ENCODE assay signal across 8 cellular contexts in genomic region chr11:34050536-34050935, GRCh38. TPM values are rescaled to one million over a fixed set of nuclear protein-coding genes. Genes with fewer than 3 reads are reported as not detected.
DNase-seq lines count a peak whose midpoint lies in the region; ATAC-seq, FAIRE-seq and TF ChIP-seq lines count a peak whose summit lies in the region.

No MANE protein-coding gene starts in this region.

- H2BK5ac ChIP-seq in IMR-90 (ENCODE audit: low read depth, low read length, poor library complexity, severe bottlenecking): peak overlapping the region; percentile 48

- BruUV-seq in IMR-90 (replicated peaks; lab: Mats Ljungman, UMichigan): no TSS peak

- in situ Hi-C loops in IMR-90 (cut with MboI; ENCODE audit: low sequenced_read_pairs): no loop called here

- peak overlapping the region; percentile 94 for H4K8ac ChIP-seq in IMR-90 (ENCODE audit: low read depth in 2 of 2, low read length in 2 of 2)

- no peak for TF ChIP-seq POLR2A in IMR-90 (IDR thresholded peaks at IDR 0.05; ENCODE audit: low read depth, low read length)

- no peak overlapping the region for H4K91ac ChIP-seq in IMR-90 (ENCODE audit: insufficient read depth, low read depth, low read length)

- no peak for TF ChIP-seq RAD21 in IMR-90 (IDR thresholded peaks at IDR 0.05; ENCODE audit: low read length)

- no peak overlapping the region for H2AK5ac ChIP-seq in IMR-90 (ENCODE audit: low read depth, low read length)

- peak overlapping the region; percentile 99 for H3K27ac ChIP-seq in IMR-90 (ENCODE audit: insufficient read depth, low read length)
- no peak overlapping the region for H3K27ac ChIP-seq in aorta (ENCODE audit: low read depth in 1 of 2, low read length in 2 of 2)

- no peak overlapping the region for H2BK20ac ChIP-seq in IMR-90 (ENCODE audit: low read depth, low read length)

- H3K4me3 ChIP-seq in AG09309 (ENCODE audit: control insufficient read depth, low read depth, low read length): peak overlapping the region; percentile 96
- H3K4me3 ChIP-seq in IMR-90 (ENCODE audit: insufficient read depth, low read depth, low read length): peak overlapping the region; percentile 67; the same call in 1 of the 2 replicates
- H3K4me3 ChIP-seq in bronchial epithelial cell (ENCODE audit: low read depth, low read length): peak overlapping the region; percentile 85
- peak overlapping the region in 1 of 2 donors; percentile 89 for H3K4me3 ChIP-seq in aorta (ENCODE audit: low read length in 2 of 2)

- peak overlapping the region; percentile 81; the same call in 1 of the 2 replicates for H3K4ac ChIP-seq in IMR-90 (ENCODE audit: low read depth, low read length)

- H3K9ac ChIP-seq in IMR-90 (ENCODE audit: low read depth, low read length): peak overlapping the region; percentile 82; the same call in 1 of the 2 replicates

- peak overlapping the region; percentile 75 for H3K4me2 ChIP-seq in IMR-90 (ENCODE audit: low read depth, low read length)

- no peak overlapping the region for H2BK15ac ChIP-seq in IMR-90 (ENCODE audit: low read depth, low read length)

- no peak for FAIRE-seq in bronchial epithelial cell (lab: Jason Lieb, UNC)

- WGBS in IMR-90 (ENCODE audit: extremely low coverage in 2 of 2, insufficient read length in 1 of 2), 2 experiments: no CpG with 5 or more reads among the region's 3 CpGs
- WGBS in aorta, 2 donors: 6 to 10% methylated on average over 3 of the region's 3 CpGs

- no peak overlapping the region for H3K14ac ChIP-seq in IMR-90 (replicated peaks; ENCODE audit: low read depth, low read length)

- CTCF ChIA-PET in IMR-90 (lab: Yijun Ruan, JAX): no interaction called here

- peaks cover 4% of the 10 kb centered on the region; the same call in 1 of the 2 replicates for H3K4me1 ChIP-seq in IMR-90 (ENCODE audit: control insufficient read depth, insufficient read depth, low read length)
- no peaks in the 10 kb centered on the region for H3K4me1 ChIP-seq in aorta (ENCODE audit: control insufficient read depth in 1 of 2, insufficient read depth in 2 of 2, low read length in 2 of 2)

- 0 out of 2 replicates have a peak overlapping the region, but pooled peaks have one; percentile 67 for H3K23ac ChIP-seq in IMR-90 (ENCODE audit: low read depth, low read length)

- dilution Hi-C loops in IMR-90 (cut with HindIII; ENCODE audit: low sequenced_read_pairs, unreplicated experiment): no loop called here

- POLR2A ChIA-PET in IMR-90 (lab: Charles Lee; ENCODE audit: unreplicated experiment): interaction anchor here (0.6 kb wide), 1 partner anchor 314 kb away, joined by 20 read pairs; no protein-coding TSS in a partner anchor

- no peak overlapping the region for H2AK9ac ChIP-seq in IMR-90 (replicated peaks; ENCODE audit: low read depth, low read length, poor library complexity)

- H2BK120ac ChIP-seq in IMR-90 (ENCODE audit: low read depth, low read length): no peak overlapping the region

- H3K9me1 ChIP-seq in IMR-90 (ENCODE audit: insufficient read depth, low read length): no peaks in the 10 kb centered on the region

- ATAC-seq in IMR-90 (ENCODE audit: low read depth) (no peak), aorta (ENCODE audit: low FRiP score) (no peak), HG03520 (IDR thresholded peaks at IDR 0.05; ENCODE audit: unreplicated experiment) (no peak)

- H2AFZ ChIP-seq in IMR-90 (replicated peaks; ENCODE audit: low read length, poor library complexity): no peak overlapping the region

- H3K36me3 ChIP-seq in IMR-90 (ENCODE audit: control insufficient read depth, insufficient read depth, low read length) (peaks cover 8% of the 10 kb centered on the region; the same call in 1 of the 2 replicates), bronchial epithelial cell (ENCODE audit: control insufficient read depth, insufficient read depth, low read length) (peaks cover 4% of the 10 kb centered on the region), aorta (ENCODE audit: control insufficient read depth in 1 of 2, insufficient read depth in 2 of 2, low read length in 1 of 2) (peaks cover 0 to 2% of the 10 kb centered on the region in 2 donors)

- peaks cover 27% of the 10 kb centered on the region for H4K20me1 ChIP-seq in IMR-90 (ENCODE audit: insufficient read depth, low read length)

- no peaks in the 10 kb centered on the region for H3K27me3 ChIP-seq in IMR-90 (ENCODE audit: control insufficient read depth, insufficient read depth, low read length)
- H3K27me3 ChIP-seq in bronchial epithelial cell (ENCODE audit: control insufficient read depth, insufficient read depth, low read length): no peaks in the 10 kb centered on the region
- no peaks in the 10 kb centered on the region for H3K27me3 ChIP-seq in aorta (ENCODE audit: control insufficient read depth in 1 of 2, insufficient read depth in 2 of 2, low read length in 1 of 2)

- TF ChIP-seq CTCF in AG09309 (IDR thresholded peaks at IDR 0.05; ENCODE audit: control insufficient read depth, insufficient read depth, low read depth, low read length, missing control alignments): no peak
- no peak for TF ChIP-seq CTCF in IMR-90 (conservative IDR thresholded peaks at IDR 0.05; ENCODE audit: low read depth, low read length)
- no peak for TF ChIP-seq CTCF in bronchial epithelial cell (IDR thresholded peaks at IDR 0.05; ENCODE audit: insufficient read depth, low read length, severe bottlenecking)

- H3K9me3 ChIP-seq in IMR-90 (ENCODE audit: control insufficient read depth, insufficient read depth, low read length): no peaks in the 10 kb centered on the region
- no peaks in the 10 kb centered on the region for H3K9me3 ChIP-seq in aorta (ENCODE audit: control insufficient read depth, low read length)

- peak overlapping the region; percentile 53 for H4K5ac ChIP-seq in IMR-90 (ENCODE audit: low read depth, low read length)

- H3K56ac ChIP-seq in IMR-90 (ENCODE audit: extremely low read depth, insufficient read depth, low read length): peak overlapping the region; percentile 94; the same call in 1 of the 2 replicates

- intact Hi-C loops in IMR-90 (cut with micrococcal nuclease): no loop called here
- intact Hi-C loops in aorta (cut with DNase I): loop anchor here (2.0 to 5.0 kb wide), 4 partner anchors 22 to 56 kb away; partner anchors contain the start of gene NAT10 (in 1 of the 2)

- H3K79me1 ChIP-seq in IMR-90 (ENCODE audit: low read depth in 1 of 2, low read length in 2 of 2): peaks cover 0 to 7% of the 10 kb centered on the region in 2 experiments; a peak in 3 of 4 replicates

- no peak overlapping the region for H3K18ac ChIP-seq in IMR-90 (ENCODE audit: low read depth, low read length)

- DNase-seq in AG09309 (ENCODE audit: low read depth) (no peak), IMR-90 (peak; percentile 10), bronchial epithelial cell (ENCODE audit: low read depth) (peak; percentile 38), myocyte (ENCODE audit: low read depth) (peak; percentile 74), NCI-H1048 (lab: John Stamatoyannopoulos, UW) (no peak), aorta (no peak), NAMALWA (ENCODE audit: low spot score) (no peak)

TF ChIP-seq in IMR-90, 13 proteins besides CTCF, POLR2A, EP300 and RAD21:
- TF ChIP-seq NFE2L2 (IDR thresholded peaks at IDR 0.05; ENCODE audit: low read depth, low read length) (no peak), MAFK (IDR thresholded peaks at IDR 0.05; ENCODE audit: low read depth, low read length) (no peak)

RNA-seq across cellular contexts. Expression of gene CAPRIN1, which starts 1.0 kb away (rescaled TPM):
- total RNA-seq in IMR-90 (2012; rRNA removed) (253 and 266 TPM in 2 replicates), bronchial epithelial cell (97.9 and 115 TPM in 2 replicates), myocyte (177 and 195 TPM in 2 replicates), aorta (100 to 1,000 TPM; 123 to 147 TPM)
- polyA plus RNA-seq in IMR-90 (2012; rRNA removed) (107 and 127 TPM in 2 replicates), aorta (10 to 100 TPM; 58.0 to 59.0 TPM)
- polyA plus RNA-seq in IMR-90 (2012; cell fraction: cytosol; rRNA removed): 46.8 and 91.7 TPM in 2 replicates
- 71.0 and 99.2 TPM in 2 replicates for polyA plus RNA-seq in IMR-90 (2012; cell fraction: nucleus; rRNA removed; ENCODE audit: low replicate concordance)
- polyA plus RNA-seq in myocyte (2012): 102 TPM

RNA-seq across cellular contexts. Expression of gene NAT10, which starts 54.9 kb away (rescaled TPM):
- total RNA-seq in IMR-90 (2012; rRNA removed) (31.9 and 34.8 TPM in 2 replicates), bronchial epithelial cell (14.0 and 16.3 TPM in 2 replicates), myocyte (25.0 and 30.9 TPM in 2 replicates), aorta (10 to 100 TPM; 33.6 to 42.4 TPM)
- polyA plus RNA-seq in IMR-90 (2012; rRNA removed) (28.0 and 28.1 TPM in 2 replicates), aorta (10 to 100 TPM in 1 of 2 donors, 1 to 10 TPM in 1; 8.9 to 25.1 TPM)
- 13.6 and 19.4 TPM in 2 replicates for polyA plus RNA-seq in IMR-90 (2012; cell fraction: cytosol; rRNA removed)
- 37.8 and 53.4 TPM in 2 replicates for polyA plus RNA-seq in IMR-90 (2012; cell fraction: nucleus; rRNA removed; ENCODE audit: low replicate concordance)
- polyA plus RNA-seq in myocyte (2012): 25.0 TPM

Comparison
In these comparisons a context has a peak if more than half of its experiments do, and no peak if none do; other contexts are left out.
1. DNase-seq: peak in IMR-90 (single experiment), bronchial epithelial cell (single experiment) and myocyte (single experiment); none in AG09309 (single experiment), NCI-H1048 (single experiment), aorta (0 of 2) and NAMALWA (single experiment).